In genomic region chr11:47532597-47533213, GRCh38 we compare ENCODE assay signal across 13 cellular contexts. TPM values are rescaled to one million over a fixed set of nuclear protein-coding genes. Genes with fewer than 3 reads are reported as not detected.
DNase-seq lines count a peak whose midpoint lies in the region; ATAC-seq and TF ChIP-seq lines count a peak whose summit lies in the region.
"Had no signal": no experiment of that assay in that cellular context is flagged by ENCODE, and none has a peak within 500 bp of the region (broad histone marks: within the 10 kb centered on the region; RNA-seq: fewer than 3 reads in every experiment).

No MANE protein-coding gene starts in this region.

- H3K4me1 Mint-ChIP-seq in CD8-positive, alpha-beta memory T cell: peaks cover 44 to 71% (median 54%) of the 10 kb centered on the region in 3 donors

- no peak overlapping the region for H3K4me3 ChIP-seq in CD8-positive, alpha-beta memory T cell (ENCODE audit: low read length)
- no peak overlapping the region for H3K4me3 ChIP-seq in esophagus muscularis mucosa
- H3K4me3 ChIP-seq in psoas muscle: no peak overlapping the region
- H3K4me3 ChIP-seq in stomach: no peak overlapping the region
- H3K4me3 ChIP-seq: body of pancreas, GM12878 had no signal

- H3K36me3 ChIP-seq in CD8-positive, alpha-beta memory T cell (ENCODE audit: insufficient read depth, low read length): no peaks in the 10 kb centered on the region
- H3K36me3 ChIP-seq in esophagus muscularis mucosa (peaks cover 0 to 12% (median 0%) of the 10 kb centered on the region in 4 donors), psoas muscle (ENCODE audit: insufficient read depth in 1 of 2, low read depth in 1 of 2) (peaks cover 0 to 7% of the 10 kb centered on the region in 2 donors), stomach (peaks cover 0 to 14% (median 8%) of the 10 kb centered on the region in 4 donors)

- TF ChIP-seq POLR2A in esophagus muscularis mucosa (IDR thresholded peaks at IDR 0.05; ENCODE audit: low read depth): no peak
- TF ChIP-seq POLR2A in stomach (IDR thresholded peaks at IDR 0.05): no peak

- CTCF ChIA-PET in CD8-positive, alpha-beta memory T cell (lab: Charles Lee): interaction anchor here (1.0 to 1.6 kb wide), 5 partner anchors 10 to 41 kb away, joined by 3 to 4 read pairs (median 4); partner anchors contain the start of gene CELF1

- DNase-seq in CD8-positive, alpha-beta memory T cell: no peak
- DNase-seq in esophagus muscularis mucosa (ENCODE audit: extremely low spot score): no peak
- no peak for DNase-seq in psoas muscle
- DNase-seq in stomach: no peak
- no peak for DNase-seq in NCI-H1694 treated with DMSO at 0.1 percent for 48 hours (lab: John Stamatoyannopoulos, UW)
- DNase-seq: body of pancreas, NCI-H1417 treated with DMSO at 0.1 percent for 48 hours, posterior cingulate gyrus had no signal

- peak overlapping the region in 2 of 7 donors; percentile 20 to 36 for H3K4me3 Mint-ChIP-seq in CD8-positive, alpha-beta memory T cell

- peak overlapping the region; percentile 24 for H3K27ac ChIP-seq in CD8-positive, alpha-beta memory T cell (ENCODE audit: low read depth, low read length)
- H3K27ac ChIP-seq in esophagus muscularis mucosa (replicated peaks in 1 of 4) (peak overlapping the region; percentile 50 to 75 (median 64)), psoas muscle (peak overlapping the region; percentile 48), stomach (peak overlapping the region in 2 of 5 donors; percentile 56 to 68)
- H3K27ac ChIP-seq: body of pancreas had no signal

- no peaks in the 10 kb centered on the region for H3K9me3 Mint-ChIP-seq in CD8-positive, alpha-beta memory T cell

- no peak for TF ChIP-seq CTCF in esophagus muscularis mucosa (IDR thresholded peaks at IDR 0.05)
- no peak for TF ChIP-seq CTCF in psoas muscle (IDR thresholded peaks at IDR 0.05)
- TF ChIP-seq CTCF in stomach (IDR thresholded peaks at IDR 0.05): no peak

- POLR2A ChIA-PET in CD8-positive, alpha-beta memory T cell (lab: Charles Lee): no interaction called here

- peaks cover 22% of the 10 kb centered on the region for H3K4me1 ChIP-seq in CD8-positive, alpha-beta memory T cell (ENCODE audit: insufficient read depth, low read length)
- H3K4me1 ChIP-seq in esophagus muscularis mucosa (peaks cover 56 to 97% (median 87%) of the 10 kb centered on the region in 4 donors), psoas muscle (peaks cover 57% of the 10 kb centered on the region), stomach (peaks cover 28 to 98% (median 71%) of the 10 kb centered on the region in 4 donors)

- peak overlapping the region in 6 of 8 donors; percentile 17 to 93 (median 39) for H3K27ac Mint-ChIP-seq in CD8-positive, alpha-beta memory T cell

- H3K36me3 Mint-ChIP-seq in CD8-positive, alpha-beta memory T cell: peaks cover 0 to 31% (median 5%) of the 10 kb centered on the region in 3 donors

- no peaks in the 10 kb centered on the region for H3K27me3 ChIP-seq in CD8-positive, alpha-beta memory T cell (ENCODE audit: insufficient read depth, low read length, poor library complexity, severe bottlenecking)
- H3K27me3 ChIP-seq in esophagus muscularis mucosa (no peaks in the 10 kb centered on the region), psoas muscle (ENCODE audit: insufficient read depth in 3 of 3, low read length in 2 of 3) (no peaks in the 10 kb centered on the region), stomach (no peaks in the 10 kb centered on the region)
- H3K27me3 ChIP-seq: body of pancreas had no signal

- intact Hi-C loops in esophagus muscularis mucosa (cut with DNase I) (no loop called here), psoas muscle (cut with DNase I) (no loop called here), stomach (cut with DNase I; ENCODE audit: low total_unique reads) (no loop called here)

- peak; percentile 51; the same call in 2 of the 3 replicates for ATAC-seq in SK-N-SH treated with all-trans-retinoic acid at 6 μM for 48 hours
- peak in 2 of 4 donors; percentile 33 to 35 for ATAC-seq in psoas muscle
- no peak for ATAC-seq in HG03039 (IDR thresholded peaks at IDR 0.05; ENCODE audit: unreplicated experiment)
- no peak for ATAC-seq in GM18870 (IDR thresholded peaks at IDR 0.05; ENCODE audit: unreplicated experiment)
- ATAC-seq: body of pancreas, GM12878 had no signal

- 57% methylated on average over 2 of the region's 2 CpGs for WGBS in esophagus muscularis mucosa
- 63 to 81% (median 70%) methylated on average over 2 of the region's 2 CpGs for WGBS in psoas muscle, 3 donors
- 80 to 91% (median 86%) methylated on average over 2 of the region's 2 CpGs for WGBS in stomach, 5 donors

- TF ChIP-seq EP300 in esophagus muscularis mucosa (IDR thresholded peaks at IDR 0.05) (no peak), stomach (IDR thresholded peaks at IDR 0.05) (no peak)

- no peaks in the 10 kb centered on the region for H3K9me3 ChIP-seq in CD8-positive, alpha-beta memory T cell (ENCODE audit: low read length)
- H3K9me3 ChIP-seq in esophagus muscularis mucosa (no peaks in the 10 kb centered on the region), psoas muscle (no peaks in the 10 kb centered on the region), stomach (no peaks in the 10 kb centered on the region)
- H3K9me3 ChIP-seq: body of pancreas had no signal

- H3K27me3 Mint-ChIP-seq in CD8-positive, alpha-beta memory T cell: no peaks in the 10 kb centered on the region

TF ChIP-seq in SK-N-SH treated with all-trans-retinoic acid at 6 μM for 48 hours, 23 proteins besides CTCF, POLR2A, EP300 and RAD21 (continues in another document):
- TF ChIP-seq RARB (CRISPR knock-in tag; IDR thresholded peaks at IDR 0.05) (no peak), ARNTL (CRISPR knock-in tag; IDR thresholded peaks at IDR 0.05; ENCODE audit: borderline replicate concordance, low read depth) (no peak), TOX (CRISPR knock-in tag; IDR thresholded peaks at IDR 0.05; ENCODE audit: borderline replicate concordance) (no peak), BACH2 (CRISPR knock-in tag; IDR thresholded peaks at IDR 0.05; ENCODE audit: borderline replicate concordance) (no peak), ZC3H10 (CRISPR knock-in tag; IDR thresholded peaks at IDR 0.05) (no peak), SNAI2 (CRISPR knock-in tag; IDR thresholded peaks at IDR 0.05) (no peak)
- TF ChIP-seq, protein P1, sequence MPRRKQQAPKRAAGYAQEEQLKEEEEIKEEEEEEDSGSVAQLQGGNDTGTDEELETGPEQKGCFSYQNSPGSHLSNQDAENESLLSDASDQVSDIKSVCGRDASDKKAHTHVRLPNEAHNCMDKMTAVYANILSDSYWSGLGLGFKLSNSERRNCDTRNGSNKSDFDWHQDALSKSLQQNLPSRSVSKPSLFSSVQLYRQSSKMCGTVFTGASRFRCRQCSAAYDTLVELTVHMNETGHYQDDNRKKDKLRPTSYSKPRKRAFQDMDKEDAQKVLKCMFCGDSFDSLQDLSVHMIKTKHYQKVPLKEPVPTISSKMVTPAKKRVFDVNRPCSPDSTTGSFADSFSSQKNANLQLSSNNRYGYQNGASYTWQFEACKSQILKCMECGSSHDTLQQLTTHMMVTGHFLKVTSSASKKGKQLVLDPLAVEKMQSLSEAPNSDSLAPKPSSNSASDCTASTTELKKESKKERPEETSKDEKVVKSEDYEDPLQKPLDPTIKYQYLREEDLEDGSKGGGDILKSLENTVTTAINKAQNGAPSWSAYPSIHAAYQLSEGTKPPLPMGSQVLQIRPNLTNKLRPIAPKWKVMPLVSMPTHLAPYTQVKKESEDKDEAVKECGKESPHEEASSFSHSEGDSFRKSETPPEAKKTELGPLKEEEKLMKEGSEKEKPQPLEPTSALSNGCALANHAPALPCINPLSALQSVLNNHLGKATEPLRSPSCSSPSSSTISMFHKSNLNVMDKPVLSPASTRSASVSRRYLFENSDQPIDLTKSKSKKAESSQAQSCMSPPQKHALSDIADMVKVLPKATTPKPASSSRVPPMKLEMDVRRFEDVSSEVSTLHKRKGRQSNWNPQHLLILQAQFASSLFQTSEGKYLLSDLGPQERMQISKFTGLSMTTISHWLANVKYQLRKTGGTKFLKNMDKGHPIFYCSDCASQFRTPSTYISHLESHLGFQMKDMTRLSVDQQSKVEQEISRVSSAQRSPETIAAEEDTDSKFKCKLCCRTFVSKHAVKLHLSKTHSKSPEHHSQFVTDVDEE (CRISPR knock-in tag; IDR thresholded peaks at IDR 0.05): no peak

RNA-seq across cellular contexts. Expression of gene CELF1, which starts 20.2 kb away (rescaled TPM):
- total RNA-seq in CD8-positive, alpha-beta memory T cell: 100 to 1,000 TPM; 160 to 168 TPM
- 80.8 TPM for polyA plus RNA-seq in CD8-positive, alpha-beta memory T cell
- total RNA-seq in esophagus muscularis mucosa (100 to 1,000 TPM in 2 of 4 donors, 10 to 100 TPM in 2; 69.6 to 151 (median 99.3) TPM), psoas muscle (100 to 1,000 TPM in 3 of 4 donors, 10 to 100 TPM in 1; 79.0 to 193 (median 140) TPM), stomach (100 to 1,000 TPM in 2 of 5 donors, 10 to 100 TPM in 3; 39.7 to 206 (median 95.2) TPM)
- polyA plus RNA-seq in psoas muscle (100 to 1,000 TPM in 1 of 3 donors, 10 to 100 TPM in 2; 40.1 to 112 (median 92.5) TPM), stomach (10 to 100 TPM; 12.7 to 18.5 (median 17.7) TPM)

RNA-seq across cellular contexts. Expression of gene PTPMT1, which starts 32.7 kb away (rescaled TPM):
- 10 to 100 TPM; 53.3 to 53.8 TPM for total RNA-seq in CD8-positive, alpha-beta memory T cell
- polyA plus RNA-seq in CD8-positive, alpha-beta memory T cell: 71.2 TPM
- total RNA-seq in esophagus muscularis mucosa (10 to 100 TPM; 63.0 to 96.4 (median 79.6) TPM), psoas muscle (10 to 100 TPM; 20.9 to 37.8 (median 27.0) TPM), stomach (100 to 1,000 TPM in 2 of 5 donors, 10 to 100 TPM in 3; 39.5 to 126 (median 80.6) TPM)
- polyA plus RNA-seq in psoas muscle (10 to 100 TPM; 34.5 to 40.3 (median 38.7) TPM), stomach (10 to 100 TPM; 36.4 to 62.1 (median 55.2) TPM)

RNA-seq across cellular contexts. Expression of gene KBTBD4, which starts 46.1 kb away (rescaled TPM):
- 10 to 100 TPM; 24.8 to 26.4 TPM for total RNA-seq in CD8-positive, alpha-beta memory T cell
- polyA plus RNA-seq in CD8-positive, alpha-beta memory T cell: 46.5 TPM
- total RNA-seq in esophagus muscularis mucosa (10 to 100 TPM; 18.7 to 31.2 (median 24.8) TPM), psoas muscle (10 to 100 TPM; 14.4 to 19.7 (median 17.2) TPM), stomach (10 to 100 TPM in 3 of 5 donors, 1 to 10 TPM in 2; 2.7 to 19.8 (median 16.2) TPM)
- polyA plus RNA-seq in psoas muscle (10 to 100 TPM; 12.0 to 23.1 (median 19.1) TPM), stomach (10 to 100 TPM in 1 of 3 donors, 1 to 10 TPM in 2; 7.5 to 14.2 (median 8.0) TPM)

RNA-seq across cellular contexts. Expression of gene NDUFS3, which starts 46.2 kb away (rescaled TPM):
- 100 to 1,000 TPM; 147 to 157 TPM for total RNA-seq in CD8-positive, alpha-beta memory T cell
- polyA plus RNA-seq in CD8-positive, alpha-beta memory T cell: 98.9 TPM
- total RNA-seq in esophagus muscularis mucosa: 10 to 100 TPM; 53.5 to 76.7 (median 72.0) TPM
- 100 to 1,000 TPM; 160 to 285 (median 188) TPM for total RNA-seq in psoas muscle
- polyA plus RNA-seq in psoas muscle: 100 to 1,000 TPM; 225 to 528 (median 317) TPM
- total RNA-seq in stomach: 100 to 1,000 TPM in 1 of 5 donors, 10 to 100 TPM in 4; 28.6 to 143 (median 71.2) TPM
- polyA plus RNA-seq in stomach: 100 to 1,000 TPM; 128 to 210 (median 209) TPM

RNA-seq across cellular contexts. Expression of gene FAM180B, which starts 53.8 kb away (rescaled TPM):
- under 1 TPM in 1 of 2 experiments, not detected in 1; 0.20 TPM for total RNA-seq in CD8-positive, alpha-beta memory T cell
- polyA plus RNA-seq in CD8-positive, alpha-beta memory T cell: not detected
- total RNA-seq in esophagus muscularis mucosa (under 1 TPM in 2 of 4 donors, not detected in 2; 0.66 to 0.80 TPM), psoas muscle (under 1 TPM in 2 of 4 donors, not detected in 2; 0.15 to 0.26 TPM), stomach (1 to 10 TPM in 1 of 5 donors, under 1 TPM in 1, not detected in 3; 0.37 to 1.2 TPM)
- polyA plus RNA-seq in psoas muscle (under 1 TPM; 0.04 to 0.51 (median 0.08) TPM), stomach (not detected)
- polyA plus RNA-seq: keratinocyte had no signal
